11 cellular contexts compared by ENCODE assay signal in genomic region chr1:20496241-20496661, GRCh38. TPM values are rescaled to one million over a fixed set of nuclear protein-coding genes. Genes with fewer than 3 reads are reported as not detected.
DNase-seq lines count a peak whose midpoint lies in the region; ATAC-seq and TF ChIP-seq lines count a peak whose summit lies in the region.
"Had no signal": no experiment of that assay in that cellular context is flagged by ENCODE, and none has a peak within 500 bp of the region (broad histone marks: within the 10 kb centered on the region; RNA-seq: fewer than 3 reads in every experiment).

No MANE protein-coding gene starts in this region.

- POLR2A ChIA-PET in CD4-positive, alpha-beta T cell (lab: Charles Lee), result no interaction called here

- H3K4me1 ChIP-seq in esophagus squamous epithelium, result peaks cover 14 to 38% (median 17%) of the 10 kb centered on the region in 3 donors

- CTCF ChIA-PET in CD4-positive, alpha-beta T cell (lab: Charles Lee), result no interaction called here

- no peaks in the 10 kb centered on the region for H3K4me1 Mint-ChIP-seq in stimulated activated naive CD8-positive, alpha-beta T cell treated with anti-CD3 and anti-CD28 coated beads, Interleukin-15, Interleukin-2, amounts not matched to agents 100 ng/mL and 50 ng/mL, for 24 hours (ENCODE audit: low read depth)
- no peaks in the 10 kb centered on the region for H3K4me1 Mint-ChIP-seq in CD4-positive, alpha-beta T cell (ENCODE audit: low read depth)

- H3K27me3 ChIP-seq in esophagus squamous epithelium, result peaks cover 0 to 10% (median 0%) of the 10 kb centered on the region in 4 donors
- no peaks in the 10 kb centered on the region for H3K27me3 ChIP-seq in CD4-positive, alpha-beta T cell (ENCODE audit: control insufficient read depth, insufficient read depth, low read length)
- H3K27me3 ChIP-seq: upper lobe of right lung had no signal

- DNase-seq in cardiac septum (ENCODE audit: low spot score) (peak; percentile 31), Right ventricle myocardium superior (no peak), esophagus squamous epithelium (lab: John Stamatoyannopoulos, UW) (no peak), RPMI8226 (no peak)
- DNase-seq in CD4-positive, alpha-beta T cell, result no peak
- DNase-seq: KBM-7, upper lobe of right lung had no signal

- no peak for TF ChIP-seq CTCF in esophagus squamous epithelium (IDR thresholded peaks at IDR 0.05)
- no peak for TF ChIP-seq CTCF in CD4-positive, alpha-beta T cell (IDR thresholded peaks at IDR 0.05)

- H3K36me3 ChIP-seq in esophagus squamous epithelium, result peaks cover 23 to 40% (median 24%) of the 10 kb centered on the region in 3 donors

- WGBS in esophagus squamous epithelium, 2 donors, result 42 to 52% methylated on average over 8 of the region's 8 CpGs

- no peaks in the 10 kb centered on the region for H3K9me3 ChIP-seq in esophagus squamous epithelium
- no peaks in the 10 kb centered on the region for H3K9me3 ChIP-seq in CD4-positive, alpha-beta T cell (ENCODE audit: control insufficient read depth, low read length)
- H3K9me3 ChIP-seq: upper lobe of right lung had no signal

- no peak overlapping the region for H3K4me3 Mint-ChIP-seq in stimulated activated naive CD8-positive, alpha-beta T cell treated with anti-CD3 and anti-CD28 coated beads, Interleukin-15, Interleukin-2, amounts not matched to agents 100 ng/mL and 50 ng/mL, for 24 hours
- no peak overlapping the region for H3K4me3 Mint-ChIP-seq in CD4-positive, alpha-beta T cell

- H3K27ac ChIP-seq in esophagus squamous epithelium, result peak overlapping the region; percentile 47 to 77 (median 59)
- H3K27ac ChIP-seq in CD4-positive, alpha-beta T cell (ENCODE audit: low read depth, low read length), result no peak overlapping the region
- H3K27ac ChIP-seq: upper lobe of right lung had no signal

- H3K36me3 Mint-ChIP-seq in stimulated activated naive CD8-positive, alpha-beta T cell treated with anti-CD3 and anti-CD28 coated beads, Interleukin-15, Interleukin-2, amounts not matched to agents 100 ng/mL and 50 ng/mL, for 24 hours (ENCODE audit: low read depth), result peaks cover 17% of the 10 kb centered on the region
- peaks cover 31% of the 10 kb centered on the region for H3K36me3 Mint-ChIP-seq in CD4-positive, alpha-beta T cell (ENCODE audit: low read depth)

- H3K27me3 Mint-ChIP-seq in stimulated activated naive CD8-positive, alpha-beta T cell treated with anti-CD3 and anti-CD28 coated beads, Interleukin-15, Interleukin-2, amounts not matched to agents 100 ng/mL and 50 ng/mL, for 24 hours, result peaks cover 4% of the 10 kb centered on the region
- H3K27me3 Mint-ChIP-seq in CD4-positive, alpha-beta T cell, result no peaks in the 10 kb centered on the region

- H3K4me3 ChIP-seq in esophagus squamous epithelium, result no peak overlapping the region
- H3K4me3 ChIP-seq: upper lobe of right lung had no signal

- no peaks in the 10 kb centered on the region for H3K9me3 Mint-ChIP-seq in stimulated activated naive CD8-positive, alpha-beta T cell treated with anti-CD3 and anti-CD28 coated beads, Interleukin-15, Interleukin-2, amounts not matched to agents 100 ng/mL and 50 ng/mL, for 24 hours
- no peaks in the 10 kb centered on the region for H3K9me3 Mint-ChIP-seq in CD4-positive, alpha-beta T cell

- ATAC-seq in Right ventricle myocardium superior (ENCODE audit: poor library complexity), result no peak
- peak; percentile 18; the same call in 2 of the 3 replicates for ATAC-seq in SK-N-SH treated with all-trans-retinoic acid at 6 μM for 48 hours
- ATAC-seq in CD4-positive, alpha-beta T cell (ENCODE audit: poor library complexity), result no peak
- no peak for ATAC-seq in HG03520 (IDR thresholded peaks at IDR 0.05; ENCODE audit: unreplicated experiment)
- ATAC-seq: upper lobe of right lung had no signal

- no peak for TF ChIP-seq POLR2A in esophagus squamous epithelium (IDR thresholded peaks at IDR 0.05)

- intact Hi-C loops in cardiac septum (cut with DNase I), result no loop called here
- intact Hi-C loops in Right ventricle myocardium superior (cut with DNase I), result loop anchor here (10.0 kb wide), 2 partner anchors 401 to 581 kb away; no protein-coding TSS in a partner anchor
- intact Hi-C loops in esophagus squamous epithelium (cut with DNase I), result loop anchor here (10.0 kb wide), 1 partner anchor 121 kb away; no protein-coding TSS in a partner anchor
- intact Hi-C loops in CD4-positive, alpha-beta T cell (cut with DNase I, micrococcal nuclease), result no loop called here

- H3K27ac Mint-ChIP-seq in stimulated activated naive CD8-positive, alpha-beta T cell treated with anti-CD3 and anti-CD28 coated beads, Interleukin-15, Interleukin-2, amounts not matched to agents 100 ng/mL and 50 ng/mL, for 24 hours, result peak overlapping the region; percentile 0
- H3K27ac Mint-ChIP-seq in CD4-positive, alpha-beta T cell, result no peak overlapping the region

TF ChIP-seq in SK-N-SH treated with all-trans-retinoic acid at 6 μM for 48 hours, 23 proteins besides CTCF, POLR2A, EP300 and RAD21:
- TF ChIP-seq PATZ1 (CRISPR knock-in tag; IDR thresholded peaks at IDR 0.05; ENCODE audit: borderline replicate concordance), result no peak
- TF ChIP-seq ZNF565 (CRISPR knock-in tag; conservative IDR thresholded peaks at IDR 0.05; ENCODE audit: low read depth), result no peak
- no peak for TF ChIP-seq CSDC2 (CRISPR knock-in tag; IDR thresholded peaks at IDR 0.05)
- no peak for TF ChIP-seq PPARA (CRISPR knock-in tag; IDR thresholded peaks at IDR 0.05; ENCODE audit: borderline replicate concordance)
- no peak for TF ChIP-seq ARNTL (CRISPR knock-in tag; IDR thresholded peaks at IDR 0.05; ENCODE audit: borderline replicate concordance, low read depth)
- TF ChIP-seq BACH2 (CRISPR knock-in tag; IDR thresholded peaks at IDR 0.05; ENCODE audit: borderline replicate concordance), result no peak
- TF ChIP-seq TSHZ2 (CRISPR knock-in tag; IDR thresholded peaks at IDR 0.05), result no peak
- no peak for TF ChIP-seq ZNF70 (CRISPR knock-in tag; IDR thresholded peaks at IDR 0.05)
- no peak for TF ChIP-seq SNAI2 (CRISPR knock-in tag; IDR thresholded peaks at IDR 0.05)
- no peak for TF ChIP-seq ZNF8 (CRISPR knock-in tag; IDR thresholded peaks at IDR 0.05)

RNA-seq across cellular contexts. Expression of gene CAMK2N1, which starts 10.2 kb away (rescaled TPM):
- total RNA-seq in cardiac septum, result 11.7 TPM
- 10.0 TPM for total RNA-seq in Right ventricle myocardium superior
- total RNA-seq in esophagus squamous epithelium, result 10 to 100 TPM in 1 of 4 donors, 1 to 10 TPM in 3; 3.1 to 12.8 (median 6.8) TPM
- 1 to 10 TPM; 2.3 TPM for total RNA-seq in CD4-positive, alpha-beta T cell

RNA-seq across cellular contexts. Expression of gene MUL1, which starts 11.7 kb away (rescaled TPM):
- 35.1 TPM for total RNA-seq in cardiac septum
- total RNA-seq in Right ventricle myocardium superior, result 42.1 TPM
- total RNA-seq in esophagus squamous epithelium, result 10 to 100 TPM; 19.0 to 35.6 (median 26.2) TPM
- total RNA-seq in CD4-positive, alpha-beta T cell, result 10 to 100 TPM; 17.2 to 17.6 TPM

RNA-seq across cellular contexts. Expression of gene FAM43B, which starts 56.1 kb away (rescaled TPM):
- total RNA-seq in cardiac septum (3.9 TPM), Right ventricle myocardium superior (3.0 TPM), esophagus squamous epithelium (under 1 TPM in 3 of 4 donors, not detected in 1; 0.11 to 0.19 (median 0.13) TPM)
- not detected for total RNA-seq in CD4-positive, alpha-beta T cell
- total RNA-seq: dermis microvascular lymphatic vessel endothelial cell had no signal

Comparison
In these comparisons a context has a peak if more than half of its experiments do, and no peak if none do; other contexts are left out.
1. intact Hi-C loops: an anchor here in Right ventricle myocardium superior (10.0 kb wide) and esophagus squamous epithelium (10.0 kb wide); none called in cardiac septum and CD4-positive, alpha-beta T cell.